In the genomic region with DNA sequence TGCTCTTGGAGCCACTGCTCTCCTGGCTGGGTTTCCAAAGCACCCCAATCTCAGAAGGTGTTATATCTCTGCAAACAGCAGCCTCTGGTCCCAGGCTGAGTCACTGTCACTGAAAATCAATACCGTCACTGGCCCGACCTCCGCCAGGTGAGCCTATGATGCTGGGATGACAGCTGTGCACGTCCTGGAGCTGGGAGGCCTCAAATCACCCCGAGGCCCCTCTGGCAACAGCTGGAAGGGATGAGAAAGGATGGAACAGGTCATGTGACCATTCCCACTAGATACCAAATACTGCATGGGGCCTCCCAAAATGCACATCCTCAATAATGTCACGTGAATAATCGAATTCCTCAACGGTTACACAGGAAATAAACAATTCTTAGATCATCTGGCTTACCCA, we compare ENCODE assay signal across 1 cellular context.
TF ChIP-seq lines count a peak whose summit lies in the region.

No MANE protein-coding gene starts in this region.

TF ChIP-seq in K562, 482 proteins besides CTCF, POLR2A, EP300 and RAD21:
- TF ChIP-seq HMG20B (CRISPR knock-in tag; IDR thresholded peaks at IDR 0.05) (no peak), SNIP1 (IDR thresholded peaks at IDR 0.05; ENCODE audit: low read depth) (no peak)
- TF ChIP-seq, protein P1, sequence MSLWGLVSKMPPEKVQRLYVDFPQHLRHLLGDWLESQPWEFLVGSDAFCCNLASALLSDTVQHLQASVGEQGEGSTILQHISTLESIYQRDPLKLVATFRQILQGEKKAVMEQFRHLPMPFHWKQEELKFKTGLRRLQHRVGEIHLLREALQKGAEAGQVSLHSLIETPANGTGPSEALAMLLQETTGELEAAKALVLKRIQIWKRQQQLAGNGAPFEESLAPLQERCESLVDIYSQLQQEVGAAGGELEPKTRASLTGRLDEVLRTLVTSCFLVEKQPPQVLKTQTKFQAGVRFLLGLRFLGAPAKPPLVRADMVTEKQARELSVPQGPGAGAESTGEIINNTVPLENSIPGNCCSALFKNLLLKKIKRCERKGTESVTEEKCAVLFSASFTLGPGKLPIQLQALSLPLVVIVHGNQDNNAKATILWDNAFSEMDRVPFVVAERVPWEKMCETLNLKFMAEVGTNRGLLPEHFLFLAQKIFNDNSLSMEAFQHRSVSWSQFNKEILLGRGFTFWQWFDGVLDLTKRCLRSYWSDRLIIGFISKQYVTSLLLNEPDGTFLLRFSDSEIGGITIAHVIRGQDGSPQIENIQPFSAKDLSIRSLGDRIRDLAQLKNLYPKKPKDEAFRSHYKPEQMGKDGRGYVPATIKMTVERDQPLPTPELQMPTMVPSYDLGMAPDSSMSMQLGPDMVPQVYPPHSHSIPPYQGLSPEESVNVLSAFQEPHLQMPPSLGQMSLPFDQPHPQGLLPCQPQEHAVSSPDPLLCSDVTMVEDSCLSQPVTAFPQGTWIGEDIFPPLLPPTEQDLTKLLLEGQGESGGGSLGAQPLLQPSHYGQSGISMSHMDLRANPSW (CRISPR knock-in tag; IDR thresholded peaks at IDR 0.05): no peak
- TF ChIP-seq, protein P2, sequence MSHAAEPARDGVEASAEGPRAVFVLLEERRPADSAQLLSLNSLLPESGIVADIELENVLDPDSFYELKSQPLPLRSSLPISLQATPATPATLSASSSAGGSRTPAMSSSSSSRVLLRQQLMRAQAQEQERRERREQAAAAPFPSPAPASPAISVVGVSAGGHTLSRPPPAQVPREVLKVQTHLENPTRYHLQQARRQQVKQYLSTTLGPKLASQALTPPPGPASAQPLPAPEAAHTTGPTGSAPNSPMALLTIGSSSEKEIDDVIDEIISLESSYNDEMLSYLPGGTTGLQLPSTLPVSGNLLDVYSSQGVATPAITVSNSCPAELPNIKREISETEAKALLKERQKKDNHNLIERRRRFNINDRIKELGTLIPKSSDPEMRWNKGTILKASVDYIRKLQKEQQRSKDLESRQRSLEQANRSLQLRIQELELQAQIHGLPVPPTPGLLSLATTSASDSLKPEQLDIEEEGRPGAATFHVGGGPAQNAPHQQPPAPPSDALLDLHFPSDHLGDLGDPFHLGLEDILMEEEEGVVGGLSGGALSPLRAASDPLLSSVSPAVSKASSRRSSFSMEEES (CRISPR knock-in tag; IDR thresholded peaks at IDR 0.05): peak; percentile 55; the same call in 1 of the 2 replicates
